ENCODE assay signal across 31 cellular contexts in genomic region chr3:62022312-62022711, GRCh38.
"Had no signal": no experiment of that assay in that cellular context is flagged by ENCODE, and none has a peak within 500 bp of the region (broad histone marks: within the 10 kb centered on the region; RNA-seq: fewer than 3 reads in every experiment).

No MANE protein-coding gene starts in this region.

- DNase-seq: naive thymus-derived CD8-positive, alpha-beta T cell; nephron progenitor cell; nucleus accumbens; ovary; posterior cingulate gyrus; psoas muscle; right cardiac atrium; right lobe of liver; sigmoid colon; small intestine; stimulated activated CD4-positive, alpha-beta T cell treated with anti-CD3 and anti-CD28 coated beads, Interleukin-15, amount 100 ng/mL, for 24 hours; stimulated activated CD4-positive, alpha-beta T cell treated with anti-CD3 and anti-CD28 coated beads, Interleukin-2, amount 100 ng/mL, for 24 hours; stimulated activated CD4-positive, alpha-beta T cell treated with anti-CD3 and anti-CD28 coated beads, Interleukin-2, amount 100 ng/mL, for 48 hours; stimulated activated CD4-positive, alpha-beta T cell treated with anti-CD3 and anti-CD28 coated beads, Interleukin-4, amount 100 ng/mL, for 24 hours; stimulated activated naive B cell treated with anti-CD40 and anti-IgM and Interleukin-4, amounts not matched to agents 10 μg/mL and 1 μg/mL and 100 μg/mL, for 72 hours; stimulated activated naive CD4-positive, alpha-beta T cell treated with Interleukin-2 at 50 U/mL for 16 hours; stomach; thyroid gland; trophoblast cell; upper lobe of left lung had no signal

- H3K4me1 Mint-ChIP-seq: naive thymus-derived CD8-positive, alpha-beta T cell; stimulated activated effector memory CD8-positive, alpha-beta T cell treated with anti-CD3 and anti-CD28 coated beads, Interleukin-12 subunit alpha, Interleukin-12 subunit beta, amount 100 ng/mL, for 72 hours; stimulated activated naive B cell treated with anti-CD40 and anti-IgM and Interleukin-4, amounts not matched to agents 10 μg/mL and 1 μg/mL and 100 μg/mL, for 72 hours had no signal

- H3K4me3 Mint-ChIP-seq: naive thymus-derived CD8-positive, alpha-beta T cell; natural killer cell treated with Interleukin-12 subunit alpha and Interleukin-12 subunit beta and Interleukin-15 and Interleukin-18, amount 100 ng/mL, for 72 hours; nephron progenitor cell; neural crest cell; stimulated activated effector memory CD8-positive, alpha-beta T cell treated with anti-CD3 and anti-CD28 coated beads, Interleukin-12 subunit alpha, Interleukin-12 subunit beta, amount 100 ng/mL, for 72 hours; stimulated activated naive B cell treated with anti-CD40 and anti-IgM and Interleukin-4, amounts not matched to agents 10 μg/mL and 1 μg/mL and 100 μg/mL, for 72 hours; stimulated activated naive CD8-positive, alpha-beta T cell treated with anti-CD3 and anti-CD28 coated beads, Interleukin-15, Interleukin-2, amounts not matched to agents 100 ng/mL and 50 ng/mL, for 24 hours had no signal

- H3K4me3 ChIP-seq: ovary, psoas muscle, right lobe of liver, sigmoid colon, stomach, thoracic aorta, thyroid gland, tibial nerve, upper lobe of left lung, vagina had no signal

- H2AFZ ChIP-seq: parathyroid adenoma had no signal

- H3K9ac ChIP-seq: parathyroid adenoma had no signal

- H3K36me3 ChIP-seq: neutrophil, ovary, right lobe of liver, sigmoid colon, stomach, thoracic aorta, thyroid gland, tibial nerve, vagina had no signal

- H3K27ac Mint-ChIP-seq: naive thymus-derived CD8-positive, alpha-beta T cell; natural killer cell treated with Interleukin-12 subunit alpha and Interleukin-12 subunit beta and Interleukin-15 and Interleukin-18, amount 100 ng/mL, for 72 hours; nephron progenitor cell; progenitor cell of endocrine pancreas; stimulated activated effector memory CD8-positive, alpha-beta T cell treated with anti-CD3 and anti-CD28 coated beads, Interleukin-12 subunit alpha, Interleukin-12 subunit beta, amount 100 ng/mL, for 72 hours; stimulated activated naive B cell treated with anti-CD40 and anti-IgM and Interleukin-4, amounts not matched to agents 10 μg/mL and 1 μg/mL and 100 μg/mL, for 72 hours; stimulated activated naive CD8-positive, alpha-beta T cell treated with anti-CD3 and anti-CD28 coated beads, Interleukin-15, Interleukin-2, amounts not matched to agents 100 ng/mL and 50 ng/mL, for 24 hours had no signal

- H3K9me3 Mint-ChIP-seq: nephron progenitor cell; stimulated activated effector memory CD8-positive, alpha-beta T cell treated with anti-CD3 and anti-CD28 coated beads, Interleukin-12 subunit alpha, Interleukin-12 subunit beta, amount 100 ng/mL, for 72 hours had no signal

- H3K36me3 Mint-ChIP-seq: naive thymus-derived CD8-positive, alpha-beta T cell; natural killer cell treated with Interleukin-12 subunit alpha and Interleukin-12 subunit beta and Interleukin-15 and Interleukin-18, amount 100 ng/mL, for 72 hours; stimulated activated effector memory CD8-positive, alpha-beta T cell treated with anti-CD3 and anti-CD28 coated beads, Interleukin-12 subunit alpha, Interleukin-12 subunit beta, amount 100 ng/mL, for 72 hours; stimulated activated naive B cell treated with anti-CD40 and anti-IgM and Interleukin-4, amounts not matched to agents 10 μg/mL and 1 μg/mL and 100 μg/mL, for 72 hours had no signal

- FAIRE-seq: urothelium cell line had no signal

- H3K27me3 Mint-ChIP-seq: natural killer cell treated with Interleukin-12 subunit alpha and Interleukin-12 subunit beta and Interleukin-15 and Interleukin-18, amount 100 ng/mL, for 72 hours; progenitor cell of endocrine pancreas; stimulated activated naive B cell treated with anti-CD40 and anti-IgM and Interleukin-4, amounts not matched to agents 10 μg/mL and 1 μg/mL and 100 μg/mL, for 72 hours; stimulated activated naive CD8-positive, alpha-beta T cell treated with anti-CD3 and anti-CD28 coated beads, Interleukin-15, Interleukin-2, amounts not matched to agents 100 ng/mL and 50 ng/mL, for 24 hours had no signal

- H3K9me3 ChIP-seq: neutrophil, ovary, psoas muscle, right lobe of liver, sigmoid colon, stomach, thoracic aorta, thyroid gland, tibial nerve, upper lobe of left lung, vagina had no signal

- H3K27ac ChIP-seq: neutrophil, ovary, parathyroid adenoma, psoas muscle, right lobe of liver, sigmoid colon, stomach, thoracic aorta, thyroid gland, tibial nerve, upper lobe of left lung, vagina had no signal

- H3K4me1 ChIP-seq: parathyroid adenoma, psoas muscle, right lobe of liver, thyroid gland, vagina had no signal

- ATAC-seq: naive thymus-derived CD8-positive, alpha-beta T cell; natural killer cell treated with Interleukin-12 subunit alpha and Interleukin-12 subunit beta and Interleukin-15 and Interleukin-18, amount 100 ng/mL, for 72 hours; psoas muscle; right cardiac atrium; right lobe of liver; stimulated activated effector memory CD8-positive, alpha-beta T cell treated with anti-CD3 and anti-CD28 coated beads, Interleukin-12 subunit alpha, Interleukin-12 subunit beta, amount 100 ng/mL, for 72 hours; stimulated activated naive B cell treated with anti-CD40 and anti-IgM and Interleukin-4, amounts not matched to agents 10 μg/mL and 1 μg/mL and 100 μg/mL, for 72 hours had no signal

- H3K27me3 ChIP-seq: neutrophil, ovary, right lobe of liver, sigmoid colon, stomach, thyroid gland, tibial nerve, upper lobe of left lung, vagina had no signal
